33 cellular contexts compared by ENCODE assay signal in the genomic region with DNA sequence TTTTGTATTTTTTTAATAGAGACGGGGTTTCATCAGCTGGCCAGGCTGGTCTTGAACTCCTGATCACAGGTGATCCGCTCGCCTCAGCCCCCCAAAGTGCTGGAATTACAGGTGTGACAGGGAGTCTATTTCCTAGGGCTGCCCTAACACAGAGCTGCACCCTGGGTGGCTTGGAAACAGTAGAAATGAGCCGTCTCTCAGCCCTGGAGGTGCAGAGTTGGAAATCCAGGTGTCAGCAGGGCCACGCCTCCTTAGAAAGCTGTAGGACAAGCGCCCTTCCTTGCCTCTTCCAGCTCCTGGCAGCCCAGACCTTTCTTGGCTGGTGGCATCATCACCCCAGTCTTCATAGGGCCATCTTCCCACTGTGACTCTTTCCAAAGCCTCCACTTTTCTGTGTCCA.
"Had no signal": no experiment of that assay in that cellular context is flagged by ENCODE, and none has a peak within 500 bp of the region (broad histone marks: within the 10 kb centered on the region; RNA-seq: fewer than 3 reads in every experiment).

No MANE protein-coding gene starts in this region.

- H3K27ac Mint-ChIP-seq: activated B cell treated with CpG ODN at 0.5 μM for 24 hours; activated CD4-positive, alpha-beta memory T cell treated with anti-CD3 and anti-CD28 coated beads for 36 hours; activated CD4-positive, alpha-beta T cell treated with anti-CD3 and anti-CD28 coated beads, Interleukin-2, amount 10 ng/mL, durations not matched to agents 24 days and 14 days; activated CD8-positive, alpha-beta T cell treated with anti-CD3 and anti-CD28 coated beads for 36 hours; activated naive CD4-positive, alpha-beta T cell treated with anti-CD3 and anti-CD28 coated beads for 36 hours; activated naive CD4-positive, alpha-beta T cell treated with anti-CD3 and anti-CD28 coated beads, Interleukin-2, amount 50 U/mL, for 72 hours; activated naive CD8-positive, alpha-beta T cell treated with anti-CD3 and anti-CD28 coated beads for 36 hours; activated T-cell treated with anti-CD3 and anti-CD28 coated beads, Interleukin-2, amount 50 U/mL, for 72 hours; activated T-helper 1 cell treated with anti-CD3 and anti-CD28 coated beads, Interleukin-12 subunit alpha, Interleukin-12 subunit beta, Interleukin-2, Interleukin-4 antibody, amounts not matched to agents 30 ng/mL and 10 ng/mL and 1 ng/mL, durations not matched to agents 14 hours and 24 hours and 36 hours; activated T-helper 17 cell treated with anti-CD3 and anti-CD28 coated beads, Interleukin-2, amount 50 U/mL, for 72 hours; T-helper 1 cell treated with Interleukin-12 subunit alpha and Interleukin-12 subunit beta and Interleukin-4 antibody, amounts not matched to agents 30 μg/mL and 1 μg/mL, for 36 hours; T-helper 2 cell treated with Interferon-gamma antibody and Interleukin-4, amounts not matched to agents 5 μg/mL and 100 μg/mL, for 36 hours had no signal

- H3K27ac ChIP-seq: adrenal gland, body of pancreas, brain microvascular endothelial cell, breast epithelium, VCaP had no signal

- H3K4me3 Mint-ChIP-seq: activated B cell treated with CpG ODN at 0.5 μM for 24 hours; activated CD4-positive, alpha-beta memory T cell treated with anti-CD3 and anti-CD28 coated beads for 36 hours; activated CD4-positive, alpha-beta T cell treated with anti-CD3 and anti-CD28 coated beads, Interleukin-2, amount 10 ng/mL, durations not matched to agents 24 days and 14 days; activated CD8-positive, alpha-beta T cell treated with anti-CD3 and anti-CD28 coated beads for 36 hours; activated naive CD4-positive, alpha-beta T cell treated with anti-CD3 and anti-CD28 coated beads for 36 hours; activated naive CD8-positive, alpha-beta T cell treated with anti-CD3 and anti-CD28 coated beads for 36 hours; activated T-cell treated with anti-CD3 and anti-CD28 coated beads, Interleukin-2, amount 50 U/mL, for 4 hours; activated T-cell treated with anti-CD3 and anti-CD28 coated beads, Interleukin-2, amount 50 U/mL, for 72 hours; activated T-helper 1 cell treated with anti-CD3 and anti-CD28 coated beads, Interleukin-12 subunit alpha, Interleukin-12 subunit beta, Interleukin-2, Interleukin-4 antibody, amounts not matched to agents 30 ng/mL and 10 ng/mL and 1 ng/mL, durations not matched to agents 14 hours and 24 hours and 36 hours; activated T-helper 17 cell treated with anti-CD3 and anti-CD28 coated beads, Interleukin-2, amount 50 U/mL, for 72 hours; central memory CD8-positive, alpha-beta T cell; T-helper 1 cell treated with Interleukin-12 subunit alpha and Interleukin-12 subunit beta and Interleukin-4 antibody, amounts not matched to agents 30 μg/mL and 1 μg/mL, for 36 hours; T-helper 2 cell treated with Interferon-gamma antibody and Interleukin-4, amounts not matched to agents 5 μg/mL and 100 μg/mL, for 36 hours had no signal

- H3K4me1 Mint-ChIP-seq: activated B cell treated with CpG ODN at 0.5 μM for 24 hours; activated CD4-positive, alpha-beta T cell treated with anti-CD3 and anti-CD28 coated beads, Interleukin-2, amount 10 ng/mL, durations not matched to agents 24 days and 14 days; activated naive CD8-positive, alpha-beta T cell treated with anti-CD3 and anti-CD28 coated beads for 36 hours; activated T-helper 17 cell treated with anti-CD3 and anti-CD28 coated beads, Interleukin-2, amount 50 U/mL, for 72 hours; central memory CD8-positive, alpha-beta T cell had no signal

- H3K36me3 ChIP-seq: adrenal gland, brain microvascular endothelial cell, breast epithelium had no signal

- H3K27me3 ChIP-seq: adrenal gland, body of pancreas, brain microvascular endothelial cell, breast epithelium had no signal

- H3K9me3 ChIP-seq: adrenal gland, body of pancreas, breast epithelium had no signal

- DNase-seq: activated B cell treated with CpG ODN at 0.5 μM for 24 hours; activated CD4-positive, alpha-beta memory T cell treated with anti-CD3 and anti-CD28 coated beads for 36 hours; activated CD4-positive, alpha-beta T cell treated with anti-CD3 and anti-CD28 coated beads for 4 hours; activated CD4-positive, alpha-beta T cell treated with anti-CD3 and anti-CD28 coated beads, Interleukin-2, amount 10 ng/mL, durations not matched to agents 24 days and 14 days; activated CD4-positive, alpha-beta T cell treated with anti-CD3 and anti-CD28 coated beads, Interleukin-2, amount 50 U/mL, for 1 hour; activated CD4-positive, alpha-beta T cell treated with anti-CD3 and anti-CD28 coated beads, Interleukin-2, amount 50 U/mL, for 4 hours; activated CD8-positive, alpha-beta memory T cell treated with anti-CD3 and anti-CD28 coated beads, Interleukin-2, amount 50 U/mL, for 4 hours; activated CD8-positive, alpha-beta T cell treated with anti-CD3 and anti-CD28 coated beads for 36 hours; activated gamma-delta T cell treated with Interleukin-2 at 50 U/mL for 16 hours; activated naive CD4-positive, alpha-beta T cell; activated naive CD4-positive, alpha-beta T cell treated with anti-CD3 and anti-CD28 coated beads for 36 hours; activated naive CD4-positive, alpha-beta T cell treated with anti-CD3 and anti-CD28 coated beads, Interleukin-2, amount 50 U/mL, for 16 hours; activated naive CD8-positive, alpha-beta T cell treated with anti-CD3 and anti-CD28 coated beads for 36 hours; activated T-cell treated with anti-CD3 and anti-CD28 coated beads for 4 hours; activated T-cell treated with anti-CD3 and anti-CD28 coated beads, Interleukin-2, amount 50 U/mL, for 1 hour; activated T-cell treated with anti-CD3 and anti-CD28 coated beads, Interleukin-2, amount 50 U/mL, for 4 hours; activated T-cell treated with anti-CD3 and anti-CD28 coated beads, Interleukin-2, amount 50 U/mL, for 72 hours; adrenal gland; amniotic stem cell; body of pancreas; brain microvascular endothelial cell; cerebellar nuclear complex; T-helper 1 cell; T-helper 2 cell; T-helper 9 cell had no signal

- H3K4me3 ChIP-seq: adrenal gland, body of pancreas, breast epithelium had no signal

- H3K9me3 Mint-ChIP-seq: activated B cell treated with CpG ODN at 0.5 μM for 24 hours; activated CD4-positive, alpha-beta memory T cell treated with anti-CD3 and anti-CD28 coated beads for 36 hours; activated CD4-positive, alpha-beta T cell treated with anti-CD3 and anti-CD28 coated beads, Interleukin-2, amount 10 ng/mL, durations not matched to agents 24 days and 14 days; activated CD8-positive, alpha-beta T cell treated with anti-CD3 and anti-CD28 coated beads for 36 hours; activated naive CD4-positive, alpha-beta T cell treated with anti-CD3 and anti-CD28 coated beads for 36 hours; activated naive CD4-positive, alpha-beta T cell treated with anti-CD3 and anti-CD28 coated beads, Interleukin-2, amount 50 U/mL, for 72 hours; activated naive CD8-positive, alpha-beta T cell treated with anti-CD3 and anti-CD28 coated beads for 36 hours; activated T-cell treated with anti-CD3 and anti-CD28 coated beads, Interleukin-2, amount 50 U/mL, for 4 hours; activated T-cell treated with anti-CD3 and anti-CD28 coated beads, Interleukin-2, amount 50 U/mL, for 72 hours; activated T-helper 1 cell treated with anti-CD3 and anti-CD28 coated beads, Interleukin-12 subunit alpha, Interleukin-12 subunit beta, Interleukin-2, Interleukin-4 antibody, amounts not matched to agents 30 ng/mL and 10 ng/mL and 1 ng/mL, durations not matched to agents 14 hours and 24 hours and 36 hours; activated T-helper 17 cell treated with anti-CD3 and anti-CD28 coated beads, Interleukin-2, amount 50 U/mL, for 72 hours; central memory CD8-positive, alpha-beta T cell; T-helper 1 cell treated with Interleukin-12 subunit alpha and Interleukin-12 subunit beta and Interleukin-4 antibody, amounts not matched to agents 30 μg/mL and 1 μg/mL, for 36 hours; T-helper 2 cell treated with Interferon-gamma antibody and Interleukin-4, amounts not matched to agents 5 μg/mL and 100 μg/mL, for 36 hours had no signal

- H3K4me1 ChIP-seq: adrenal gland, body of pancreas, breast epithelium had no signal

- ATAC-seq: activated CD8-positive, alpha-beta T cell treated with anti-CD3 and anti-CD28 coated beads for 36 hours; activated naive CD4-positive, alpha-beta T cell treated with anti-CD3 and anti-CD28 coated beads, Interleukin-2, amount 50 U/mL, for 72 hours; activated T-cell treated with anti-CD3 and anti-CD28 coated beads, Interleukin-2, amount 50 U/mL, for 4 hours; activated T-cell treated with anti-CD3 and anti-CD28 coated beads, Interleukin-2, amount 50 U/mL, for 72 hours; activated T-helper 17 cell treated with anti-CD3 and anti-CD28 coated beads, Interleukin-2, amount 50 U/mL, for 72 hours; body of pancreas had no signal

- H3K36me3 Mint-ChIP-seq: activated CD4-positive, alpha-beta memory T cell treated with anti-CD3 and anti-CD28 coated beads for 36 hours; activated naive CD4-positive, alpha-beta T cell treated with anti-CD3 and anti-CD28 coated beads, Interleukin-2, amount 50 U/mL, for 72 hours; activated naive CD8-positive, alpha-beta T cell treated with anti-CD3 and anti-CD28 coated beads for 36 hours had no signal

- H3K27me3 Mint-ChIP-seq: activated CD4-positive, alpha-beta T cell treated with anti-CD3 and anti-CD28 coated beads, Interleukin-2, amount 10 ng/mL, durations not matched to agents 24 days and 14 days; activated CD8-positive, alpha-beta T cell treated with anti-CD3 and anti-CD28 coated beads for 36 hours had no signal
